9 cellular contexts compared by ENCODE assay signal in genomic region chr22:35154937-35155387, GRCh38.
A peak's percentile ranks its signal among the peaks of the same experiment; 100 is the strongest.
DNase-seq lines count a peak whose midpoint lies in the region; ATAC-seq and TF ChIP-seq lines count a peak whose summit lies in the region.
"Had no signal": no experiment of that assay in that cellular context is flagged by ENCODE, and none has a peak within 500 bp of the region (broad histone marks: within the 10 kb centered on the region; RNA-seq: fewer than 3 reads in every experiment).

No MANE protein-coding gene starts in this region.

- no peaks in the 10 kb centered on the region for H3K27me3 ChIP-seq in SJSA1 (replicated peaks)
- H3K27me3 ChIP-seq in naive thymus-derived CD4-positive, alpha-beta T cell (ENCODE audit: control insufficient read depth in 2 of 2, insufficient read depth in 2 of 2, low read length in 2 of 2): peaks cover 0 to 7% of the 10 kb centered on the region in 2 donors

- H3K27me3 Mint-ChIP-seq in naive thymus-derived CD4-positive, alpha-beta T cell: peaks cover 4 to 53% (median 44%) of the 10 kb centered on the region in 5 donors

- no peaks in the 10 kb centered on the region for H3K36me3 Mint-ChIP-seq in naive thymus-derived CD4-positive, alpha-beta T cell
- H3K36me3 Mint-ChIP-seq: activated naive CD8-positive, alpha-beta T cell had no signal

- H3K4me3 ChIP-seq in SJSA1 (no peak overlapping the region), epithelial cell of esophagus (ENCODE audit: low read length) (no peak overlapping the region)
- H3K4me3 ChIP-seq in naive thymus-derived CD4-positive, alpha-beta T cell (ENCODE audit: low read length): no peak overlapping the region

- CTCF ChIA-PET in naive thymus-derived CD4-positive, alpha-beta T cell (lab: Charles Lee): no interaction called here

- POLR2A ChIA-PET in naive thymus-derived CD4-positive, alpha-beta T cell (lab: Charles Lee): no interaction called here

- H3K36me3 ChIP-seq in SJSA1: no peaks in the 10 kb centered on the region
- H3K36me3 ChIP-seq in naive thymus-derived CD4-positive, alpha-beta T cell (ENCODE audit: control insufficient read depth in 2 of 3, insufficient read depth in 3 of 3, low read length in 3 of 3): no peaks in the 10 kb centered on the region

- H3K9me3 Mint-ChIP-seq in naive thymus-derived CD4-positive, alpha-beta T cell: peaks cover 0 to 2% (median 0%) of the 10 kb centered on the region in 11 donors

- H3K27ac Mint-ChIP-seq in naive thymus-derived CD4-positive, alpha-beta T cell: no peak overlapping the region
- H3K27ac Mint-ChIP-seq: activated naive CD8-positive, alpha-beta T cell had no signal

- ATAC-seq in naive thymus-derived CD4-positive, alpha-beta T cell: no peak

- no peaks in the 10 kb centered on the region for H3K4me1 ChIP-seq in SJSA1 (replicated peaks)
- H3K4me1 ChIP-seq in naive thymus-derived CD4-positive, alpha-beta T cell (ENCODE audit: control insufficient read depth in 2 of 2, insufficient read depth in 2 of 2, low read length in 2 of 2): no peaks in the 10 kb centered on the region

- no peak overlapping the region for H3K27ac ChIP-seq in SJSA1
- H3K27ac ChIP-seq in naive thymus-derived CD4-positive, alpha-beta T cell (ENCODE audit: low read depth, low read length): no peak overlapping the region

- intact Hi-C loops in naive thymus-derived CD4-positive, alpha-beta T cell (cut with micrococcal nuclease): loop anchor here in 1 of 2 donors (10.0 kb wide), 1 partner anchor 1850 kb away; no protein-coding TSS in a partner anchor

- H3K4me1 Mint-ChIP-seq in naive thymus-derived CD4-positive, alpha-beta T cell: peaks cover 0 to 7% (median 0%) of the 10 kb centered on the region in 7 donors

- peak; percentile 66 for TF ChIP-seq CTCF in epithelial cell of esophagus (IDR thresholded peaks at IDR 0.05; ENCODE audit: insufficient read depth, low read depth, low read length, missing control alignments)

- no peak overlapping the region for H3K4me3 Mint-ChIP-seq in naive thymus-derived CD4-positive, alpha-beta T cell
- H3K4me3 Mint-ChIP-seq: activated naive CD8-positive, alpha-beta T cell had no signal

- no peaks in the 10 kb centered on the region for H3K9me3 ChIP-seq in SJSA1 (replicated peaks)
- no peaks in the 10 kb centered on the region for H3K9me3 ChIP-seq in naive thymus-derived CD4-positive, alpha-beta T cell (ENCODE audit: control insufficient read depth in 2 of 3, low read length in 3 of 3)

- DNase-seq in NCI-H510A treated with DMSO at 0.1 percent for 48 hours (lab: John Stamatoyannopoulos, UW): peak; percentile 68
- DNase-seq in NCI-H510A (lab: John Stamatoyannopoulos, UW): no peak
- peak; percentile 51 for DNase-seq in HuH-7.5 (ENCODE audit: low spot score)
- DNase-seq in SJSA1 (ENCODE audit: low read depth in 1 of 2, low spot score in 2 of 2): peak; percentile 28 to 51
- peak; percentile 48 for DNase-seq in epithelial cell of esophagus (ENCODE audit: low read depth)
- peak; percentile 71 for DNase-seq in myocyte (ENCODE audit: low read depth)
- DNase-seq in naive thymus-derived CD4-positive, alpha-beta T cell: no peak
- no peak for DNase-seq in mesenteric fat pad (ENCODE audit: low spot score)

Comparison
In these comparisons a context has a peak if more than half of its experiments do, and no peak if none do; other contexts are left out.
1. DNase-seq: peak in NCI-H510A treated with DMSO at 0.1 percent for 48 hours (single experiment), HuH-7.5 (single experiment), SJSA1 (2 of 2), epithelial cell of esophagus (single experiment) and myocyte (single experiment); none in NCI-H510A (single experiment), naive thymus-derived CD4-positive, alpha-beta T cell (0 of 9) and mesenteric fat pad (single experiment).